Comparison of ENCODE assay signal across 14 cellular contexts in genomic region chr18:24031916-24032315, GRCh38. TPM values are rescaled to one million over a fixed set of nuclear protein-coding genes. Genes with fewer than 3 reads are reported as not detected.
A peak's percentile ranks its signal among the peaks of the same experiment; 100 is the strongest.
DNase-seq lines count a peak whose midpoint lies in the region; ATAC-seq and FAIRE-seq lines count a peak whose summit lies in the region.
"Had no signal": no experiment of that assay in that cellular context is flagged by ENCODE, and none has a peak within 500 bp of the region (broad histone marks: within the 10 kb centered on the region; RNA-seq: fewer than 3 reads in every experiment).

No MANE protein-coding gene starts in this region.

- CTCF ChIA-PET in T-cell (lab: Charles Lee), result no interaction called here

- peaks cover 41% of the 10 kb centered on the region for H3K36me3 Mint-ChIP-seq in T-cell
- H3K36me3 Mint-ChIP-seq in T-helper 2 cell treated with Interferon-gamma antibody and Interleukin-4, amounts not matched to agents 5 μg/mL and 100 μg/mL, for 36 hours (ENCODE audit: low read depth), result peaks cover 18% of the 10 kb centered on the region

- POLR2A ChIA-PET in T-cell (lab: Charles Lee), result no interaction called here

- H3K27me3 Mint-ChIP-seq in T-cell, result no peaks in the 10 kb centered on the region
- no peaks in the 10 kb centered on the region for H3K27me3 Mint-ChIP-seq in T-helper 2 cell treated with Interferon-gamma antibody and Interleukin-4, amounts not matched to agents 5 μg/mL and 100 μg/mL, for 36 hours (ENCODE audit: low read depth)

- H3K4me1 Mint-ChIP-seq in T-cell, result peaks cover 88 to 92% (median 91%) of the 10 kb centered on the region in 3 donors
- H3K4me1 Mint-ChIP-seq in T-helper 2 cell treated with Interferon-gamma antibody and Interleukin-4, amounts not matched to agents 5 μg/mL and 100 μg/mL, for 36 hours (ENCODE audit: low read depth), result peaks cover 29% of the 10 kb centered on the region
- H3K4me1 Mint-ChIP-seq: nephron progenitor cell had no signal

- peak overlapping the region; percentile 25 to 30 for H3K27ac Mint-ChIP-seq in T-cell
- no peak overlapping the region for H3K27ac Mint-ChIP-seq in T-helper 2 cell treated with Interferon-gamma antibody and Interleukin-4, amounts not matched to agents 5 μg/mL and 100 μg/mL, for 36 hours
- H3K27ac Mint-ChIP-seq: nephron progenitor cell had no signal

- DNase-seq in D341Med (ENCODE audit: low spot score), result peak; percentile 75
- no peak for DNase-seq in T-cell
- no peak for DNase-seq in RCC 7860 (ENCODE audit: low spot score)
- DNase-seq in T-helper 1 cell, result no peak
- DNase-seq in GM19240 (ENCODE audit: insufficient read length, low spot score), result no peak
- DNase-seq in T-helper 2 cell treated with Interferon-gamma antibody and Interleukin-4, amounts not matched to agents 5 μg/mL and 100 μg/mL, for 36 hours (ENCODE audit: low spot score), result no peak
- DNase-seq: activated CD4-positive, alpha-beta T cell treated with anti-CD3 and anti-CD28 coated beads for 4 hours; dorsolateral prefrontal cortex; MG63; nephron progenitor cell; stimulated activated CD4-positive, alpha-beta T cell treated with anti-CD3 and anti-CD28 coated beads, Interleukin-2, amount 100 ng/mL, for 48 hours had no signal

- H3K4me3 Mint-ChIP-seq in T-cell, result peak overlapping the region in 1 of 3 donors; percentile 39
- no peak overlapping the region for H3K4me3 Mint-ChIP-seq in T-helper 2 cell treated with Interferon-gamma antibody and Interleukin-4, amounts not matched to agents 5 μg/mL and 100 μg/mL, for 36 hours
- H3K4me3 Mint-ChIP-seq: nephron progenitor cell had no signal

- peak; percentile 99 for ATAC-seq in GM19463 (IDR thresholded peaks at IDR 0.05; ENCODE audit: unreplicated experiment)
- ATAC-seq in HG03064 (IDR thresholded peaks at IDR 0.05; ENCODE audit: low read depth, unreplicated experiment), result peak; percentile 86
- no peak for ATAC-seq in T-cell (replicated peaks in 1 of 4)

- FAIRE-seq in RCC 7860 (lab: Jason Lieb, UNC), result no peak
- FAIRE-seq: HTR-8/SVneo had no signal

- no peaks in the 10 kb centered on the region for H3K9me3 Mint-ChIP-seq in T-cell
- no peaks in the 10 kb centered on the region for H3K9me3 Mint-ChIP-seq in T-helper 2 cell treated with Interferon-gamma antibody and Interleukin-4, amounts not matched to agents 5 μg/mL and 100 μg/mL, for 36 hours

RNA-seq across cellular contexts. Expression of gene TTC39C, which starts 17.4 kb away (rescaled TPM):
- total RNA-seq in T-cell, result 100 to 1,000 TPM; 123 to 151 (median 136) TPM

Comparison
In these comparisons a context has a peak if more than half of its experiments do, and no peak if none do; other contexts are left out.
1. ATAC-seq: peak in GM19463 (single experiment) and HG03064 (single experiment); none in T-cell (0 of 4).